ENCODE assay signal across 34 cellular contexts in the genomic region with DNA sequence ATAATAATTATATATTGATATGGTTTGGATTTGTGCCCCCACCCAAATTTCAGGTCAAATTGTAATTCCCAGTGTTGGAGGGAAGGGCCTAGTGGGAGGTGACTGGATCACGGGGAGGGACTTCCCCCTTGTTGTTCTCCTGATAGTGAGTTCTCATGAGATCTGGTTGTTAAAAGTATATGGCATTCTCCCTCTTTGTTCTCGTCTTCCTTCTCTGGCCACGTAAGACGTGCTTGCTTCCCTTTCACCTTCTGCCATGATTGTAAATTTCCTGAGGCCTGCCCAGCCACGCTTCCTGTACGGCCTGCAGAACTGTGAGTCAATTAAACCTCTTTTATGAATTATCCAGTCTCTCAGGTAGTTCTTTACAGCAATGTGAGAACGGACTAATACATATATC.
"Had no signal": no experiment of that assay in that cellular context is flagged by ENCODE, and none has a peak within 500 bp of the region (broad histone marks: within the 10 kb centered on the region; RNA-seq: fewer than 3 reads in every experiment).

No MANE protein-coding gene starts in this region.

- H3K4me1 ChIP-seq: esophagus squamous epithelium had no signal

- H3K27me3 Mint-ChIP-seq: activated CD4-positive, alpha-beta memory T cell treated with anti-CD3 and anti-CD28 coated beads for 36 hours; activated CD4-positive, alpha-beta T cell treated with anti-CD3 and anti-CD28 coated beads for 36 hours; activated CD4-positive, alpha-beta T cell treated with anti-CD3 and anti-CD28 coated beads, Interleukin-2, amount 10 ng/mL, durations not matched to agents 24 days and 14 days; activated CD8-positive, alpha-beta memory T cell treated with anti-CD3 and anti-CD28 coated beads, Interleukin-2, amount 10 ng/mL, durations not matched to agents 7 days and 5 days; activated naive CD4-positive, alpha-beta T cell treated with anti-CD3 and anti-CD28 coated beads, Interleukin-2, amount 50 U/mL, for 24 hours; activated naive CD8-positive, alpha-beta T cell treated with anti-CD3 and anti-CD28 coated beads, Interleukin-2, amount 10 ng/mL, durations not matched to agents 7 days and 5 days; central memory CD8-positive, alpha-beta T cell; dendritic cell treated with granulocyte-macrophage colony-stimulating factor and Interleukin-4, amounts not matched to agents 40 ng/mL and 50 ng/mL, for 4 days; effector memory CD8-positive, alpha-beta T cell; T-helper 17 cell had no signal

- H3K27me3 ChIP-seq: brain microvascular endothelial cell, esophagus squamous epithelium, gastroesophageal sphincter had no signal

- H3K4me1 Mint-ChIP-seq: activated CD4-positive, alpha-beta T cell treated with anti-CD3 and anti-CD28 coated beads, Interleukin-2, amount 10 ng/mL, durations not matched to agents 24 days and 14 days; activated CD8-positive, alpha-beta memory T cell treated with anti-CD3 and anti-CD28 coated beads, Interleukin-2, amount 10 ng/mL, durations not matched to agents 7 days and 5 days; activated naive CD8-positive, alpha-beta T cell treated with anti-CD3 and anti-CD28 coated beads, Interleukin-2, amount 10 ng/mL, durations not matched to agents 7 days and 5 days had no signal

- H3K9me3 Mint-ChIP-seq: activated CD4-positive, alpha-beta T cell treated with anti-CD3 and anti-CD28 coated beads, Interleukin-2, amount 10 ng/mL, durations not matched to agents 24 days and 14 days; activated naive CD4-positive, alpha-beta T cell treated with anti-CD3 and anti-CD28 coated beads, Interleukin-2, amount 50 U/mL, for 24 hours; activated T-helper 1 cell treated with anti-CD3 and anti-CD28 coated beads, Interleukin-12 subunit alpha, Interleukin-12 subunit beta, Interleukin-2, Interleukin-4 antibody, amounts not matched to agents 30 ng/mL and 10 ng/mL and 1 ng/mL, durations not matched to agents 14 hours and 24 hours and 36 hours; central memory CD8-positive, alpha-beta T cell; dendritic cell treated with granulocyte-macrophage colony-stimulating factor and Interleukin-4, amounts not matched to agents 40 ng/mL and 50 ng/mL, for 4 days; effector memory CD8-positive, alpha-beta T cell had no signal

- H3K27ac ChIP-seq: brain microvascular endothelial cell, coronary artery, epithelial cell of prostate, esophagus squamous epithelium, gastroesophageal sphincter, VCaP had no signal

- H3K4me3 ChIP-seq: coronary artery, esophagus squamous epithelium, gastroesophageal sphincter had no signal

- ATAC-seq: activated CD4-positive, alpha-beta T cell treated with anti-CD3 and anti-CD28 coated beads for 36 hours; activated CD8-positive, alpha-beta memory T cell treated with anti-CD3 and anti-CD28 coated beads, Interleukin-2, amount 10 ng/mL, durations not matched to agents 7 days and 5 days; activated CD8-positive, alpha-beta T cell treated with anti-CD3 and anti-CD28 coated beads, Interleukin-2, amount 10 ng/mL, durations not matched to agents 7 days and 5 days; effector memory CD8-positive, alpha-beta T cell; gastroesophageal sphincter; SK-N-SH treated with all-trans-retinoic acid at 6 μM for 48 hours; T-helper 17 cell had no signal

- H3K4me3 Mint-ChIP-seq: activated CD4-positive, alpha-beta memory T cell treated with anti-CD3 and anti-CD28 coated beads for 36 hours; activated CD4-positive, alpha-beta T cell treated with anti-CD3 and anti-CD28 coated beads for 36 hours; activated CD4-positive, alpha-beta T cell treated with anti-CD3 and anti-CD28 coated beads, Interleukin-2, amount 10 ng/mL, durations not matched to agents 24 days and 14 days; activated CD8-positive, alpha-beta memory T cell treated with anti-CD3 and anti-CD28 coated beads, Interleukin-2, amount 10 ng/mL, durations not matched to agents 7 days and 5 days; activated CD8-positive, alpha-beta T cell treated with anti-CD3 and anti-CD28 coated beads, Interleukin-2, amount 10 ng/mL, durations not matched to agents 7 days and 5 days; activated naive CD4-positive, alpha-beta T cell treated with anti-CD3 and anti-CD28 coated beads for 36 hours; activated naive CD4-positive, alpha-beta T cell treated with anti-CD3 and anti-CD28 coated beads, Interleukin-2, amount 50 U/mL, for 24 hours; activated naive CD8-positive, alpha-beta T cell treated with anti-CD3 and anti-CD28 coated beads, Interleukin-2, amount 10 ng/mL, durations not matched to agents 7 days and 5 days; activated T-helper 1 cell treated with anti-CD3 and anti-CD28 coated beads, Interleukin-12 subunit alpha, Interleukin-12 subunit beta, Interleukin-2, Interleukin-4 antibody, amounts not matched to agents 30 ng/mL and 10 ng/mL and 1 ng/mL, durations not matched to agents 14 hours and 24 hours and 36 hours; central memory CD8-positive, alpha-beta T cell; dendritic cell treated with granulocyte-macrophage colony-stimulating factor and Interleukin-4, amounts not matched to agents 40 ng/mL and 50 ng/mL, for 4 days; effector memory CD8-positive, alpha-beta T cell; T-helper 17 cell; T-helper 2 cell treated with Interferon-gamma antibody and Interleukin-4, amounts not matched to agents 5 μg/mL and 100 μg/mL, for 36 hours had no signal

- H3K27ac Mint-ChIP-seq: activated CD4-positive, alpha-beta memory T cell treated with anti-CD3 and anti-CD28 coated beads for 36 hours; activated CD4-positive, alpha-beta T cell treated with anti-CD3 and anti-CD28 coated beads for 36 hours; activated CD4-positive, alpha-beta T cell treated with anti-CD3 and anti-CD28 coated beads, Interleukin-2, amount 10 ng/mL, durations not matched to agents 24 days and 14 days; activated CD8-positive, alpha-beta memory T cell treated with anti-CD3 and anti-CD28 coated beads, Interleukin-2, amount 10 ng/mL, durations not matched to agents 7 days and 5 days; activated CD8-positive, alpha-beta T cell treated with anti-CD3 and anti-CD28 coated beads, Interleukin-2, amount 10 ng/mL, durations not matched to agents 7 days and 5 days; activated naive CD4-positive, alpha-beta T cell treated with anti-CD3 and anti-CD28 coated beads for 36 hours; activated naive CD4-positive, alpha-beta T cell treated with anti-CD3 and anti-CD28 coated beads, Interleukin-2, amount 50 U/mL, for 24 hours; activated naive CD8-positive, alpha-beta T cell treated with anti-CD3 and anti-CD28 coated beads, Interleukin-2, amount 10 ng/mL, durations not matched to agents 7 days and 5 days; activated T-helper 1 cell treated with anti-CD3 and anti-CD28 coated beads, Interleukin-12 subunit alpha, Interleukin-12 subunit beta, Interleukin-2, Interleukin-4 antibody, amounts not matched to agents 30 ng/mL and 10 ng/mL and 1 ng/mL, durations not matched to agents 14 hours and 24 hours and 36 hours; activated T-helper 2 cell treated with anti-CD3 and anti-CD28 coated beads, Interferon-gamma antibody, Interleukin-2, Interleukin-4, amounts not matched to agents 10 μg/mL and 5 μg/mL and 100 μg/mL, durations not matched to agents 14 hours and 24 hours and 36 hours; dendritic cell treated with granulocyte-macrophage colony-stimulating factor and Interleukin-4, amounts not matched to agents 40 ng/mL and 50 ng/mL, for 4 days; effector memory CD8-positive, alpha-beta T cell; T-helper 17 cell; T-helper 2 cell treated with Interferon-gamma antibody and Interleukin-4, amounts not matched to agents 5 μg/mL and 100 μg/mL, for 36 hours had no signal

- DNase-seq: activated CD4-positive, alpha-beta memory T cell treated with anti-CD3 and anti-CD28 coated beads for 36 hours; activated CD4-positive, alpha-beta T cell treated with anti-CD3 and anti-CD28 coated beads for 36 hours; activated CD4-positive, alpha-beta T cell treated with anti-CD3 and anti-CD28 coated beads, Interleukin-2, amount 10 ng/mL, durations not matched to agents 24 days and 14 days; activated CD4-positive, CD25-positive, alpha-beta regulatory T cell; activated CD4-positive, CD25-positive, alpha-beta regulatory T cell treated with anti-CD3 and anti-CD28 coated beads, Interleukin-2, amount 50 U/mL, for 72 hours; activated CD8-positive, alpha-beta memory T cell treated with anti-CD3 and anti-CD28 coated beads, Interleukin-2, amount 10 ng/mL, durations not matched to agents 7 days and 5 days; activated CD8-positive, alpha-beta memory T cell treated with anti-CD3 and anti-CD28 coated beads, Interleukin-2, amount 50 U/mL, for 4 hours; activated CD8-positive, alpha-beta T cell treated with anti-CD3 and anti-CD28 coated beads, Interleukin-2, amount 10 ng/mL, durations not matched to agents 7 days and 5 days; activated effector memory CD4-positive, alpha-beta T cell treated with anti-CD3 and anti-CD28 coated beads, Interleukin-2, amount 50 U/mL, for 16 hours; activated naive CD4-positive, alpha-beta T cell treated with anti-CD3 and anti-CD28 coated beads for 36 hours; activated naive CD8-positive, alpha-beta T cell treated with anti-CD3 and anti-CD28 coated beads, Interleukin-2, amount 10 ng/mL, durations not matched to agents 7 days and 5 days; activated T-cell treated with anti-CD3 and anti-CD28 coated beads, Interleukin-2, amount 50 U/mL, for 1 hour; activated T-cell treated with anti-CD3 and anti-CD28 coated beads, Interleukin-2, amount 50 U/mL, for 48 hours; amniotic stem cell; anterior cingulate cortex; brain microvascular endothelial cell; effector CD4-positive, alpha-beta T cell; effector memory CD8-positive, alpha-beta T cell; esophagus squamous epithelium; foreskin melanocyte; T-helper 1 cell; T-helper 17 cell; T1000 had no signal

- H3K9me3 ChIP-seq: esophagus squamous epithelium, gastroesophageal sphincter had no signal

- H3K36me3 ChIP-seq: brain microvascular endothelial cell had no signal
